19 cellular contexts compared by ENCODE assay signal in genomic region chr11:68691402-68691784, GRCh38. TPM values are rescaled to one million over a fixed set of nuclear protein-coding genes. Genes with fewer than 3 reads are reported as not detected.
"Had no signal": no experiment of that assay in that cellular context is flagged by ENCODE, and none has a peak within 500 bp of the region (broad histone marks: within the 10 kb centered on the region; RNA-seq: fewer than 3 reads in every experiment).

No MANE protein-coding gene starts in this region.

- ATAC-seq: sciatic nerve; stimulated activated naive B cell treated with anti-CD40 and anti-IgM and Interleukin-4, amounts not matched to agents 10 μg/mL and 1 μg/mL and 100 μg/mL, for 72 hours had no signal

- H2AFZ ChIP-seq: parathyroid adenoma had no signal

- H3K4me3 ChIP-seq: breast epithelium, esophagus squamous epithelium, thyroid gland had no signal

- H3K27me3 ChIP-seq: breast epithelium, thyroid gland had no signal

- H3K9me3 ChIP-seq: esophagus squamous epithelium, neutrophil, thyroid gland had no signal

- H3K27ac ChIP-seq: breast epithelium, esophagus squamous epithelium, neutrophil, parathyroid adenoma, thyroid gland had no signal

- H3K79me2 ChIP-seq: parathyroid adenoma had no signal

- H3K36me3 ChIP-seq: breast epithelium, esophagus squamous epithelium, neutrophil, thyroid gland had no signal

- H3K9me3 Mint-ChIP-seq: activated B cell treated with CpG ODN at 0.5 μM for 24 hours; natural killer cell treated with Interleukin-12 subunit alpha and Interleukin-12 subunit beta and Interleukin-15 and Interleukin-18, amount 100 ng/mL, for 72 hours had no signal

- H3K9ac ChIP-seq: parathyroid adenoma had no signal

- H3K36me3 Mint-ChIP-seq: natural killer cell treated with Interleukin-12 subunit alpha and Interleukin-12 subunit beta and Interleukin-15 and Interleukin-18, amount 100 ng/mL, for 72 hours had no signal

- DNase-seq: activated B cell treated with CpG ODN at 0.5 μM for 24 hours; activated T-cell treated with anti-CD3 and anti-CD28 coated beads, Interleukin-2, amount 50 U/mL, for 1 hour; aorta; cerebellar nuclear complex; effector CD4-positive, alpha-beta T cell; esophagus squamous epithelium; stimulated activated naive B cell treated with anti-CD40 and anti-IgM and Interleukin-4, amounts not matched to agents 10 μg/mL and 1 μg/mL and 100 μg/mL, for 72 hours; SW 1271; thyroid gland had no signal

- H3K4me3 Mint-ChIP-seq: activated B cell treated with CpG ODN at 0.5 μM for 24 hours; activated CD8-positive, alpha-beta T cell treated with anti-CD3 and anti-CD28 coated beads for 36 hours; activated naive CD4-positive, alpha-beta T cell treated with anti-CD3 and anti-CD28 coated beads for 36 hours; memory B cell; stimulated activated naive B cell treated with anti-CD40 and anti-IgM and Interleukin-4, amounts not matched to agents 10 μg/mL and 1 μg/mL and 100 μg/mL, for 72 hours had no signal

- H3K27ac Mint-ChIP-seq: activated B cell treated with CpG ODN at 0.5 μM for 24 hours; activated CD4-positive, alpha-beta T cell treated with anti-CD3 and anti-CD28 coated beads, Interleukin-2, amount 10 ng/mL, durations not matched to agents 24 days and 14 days; activated CD8-positive, alpha-beta T cell treated with anti-CD3 and anti-CD28 coated beads for 36 hours; activated naive CD4-positive, alpha-beta T cell treated with anti-CD3 and anti-CD28 coated beads for 36 hours; memory B cell; stimulated activated naive B cell treated with anti-CD40 and anti-IgM and Interleukin-4, amounts not matched to agents 10 μg/mL and 1 μg/mL and 100 μg/mL, for 72 hours had no signal

- H3K4me1 ChIP-seq: breast epithelium, esophagus squamous epithelium, parathyroid adenoma, thyroid gland had no signal

- H3K4me1 Mint-ChIP-seq: activated B cell treated with CpG ODN at 0.5 μM for 24 hours; memory B cell; stimulated activated naive B cell treated with anti-CD40 and anti-IgM and Interleukin-4, amounts not matched to agents 10 μg/mL and 1 μg/mL and 100 μg/mL, for 72 hours had no signal

RNA-seq across cellular contexts. Expression of gene GAL, which starts 7.0 kb away (rescaled TPM):
- total RNA-seq: activated B cell treated with CpG ODN at 0.5 μM for 24 hours, aorta, sciatic nerve had no signal
- polyA plus RNA-seq: liver had no signal
